In genomic region chr13:59458908-59459579, GRCh38 we compare ENCODE assay signal across 9 cellular contexts.
DNase-seq lines count a peak whose midpoint lies in the region; ATAC-seq, FAIRE-seq and TF ChIP-seq lines count a peak whose summit lies in the region.
"Had no signal": no experiment of that assay in that cellular context is flagged by ENCODE, and none has a peak within 500 bp of the region (broad histone marks: within the 10 kb centered on the region; RNA-seq: fewer than 3 reads in every experiment).

No MANE protein-coding gene starts in this region.

- H3K36me3 ChIP-seq in mesenchymal stem cell (ENCODE audit: control insufficient read depth in 1 of 2, insufficient read depth in 2 of 2, low read depth in 1 of 2, low read length in 2 of 2) = no peaks in the 10 kb centered on the region

- H2BK5ac ChIP-seq in mesenchymal stem cell (ENCODE audit: low read depth, low read length, poor library complexity, severe bottlenecking) = no peak overlapping the region

- peak overlapping the region; percentile 37 for H4K91ac ChIP-seq in mesenchymal stem cell (ENCODE audit: low read length)

- no peaks in the 10 kb centered on the region for H3K27me3 ChIP-seq in mesenchymal stem cell (ENCODE audit: control insufficient read depth in 1 of 2, insufficient read depth in 1 of 2, low read length in 2 of 2)

- H3K23ac ChIP-seq in mesenchymal stem cell (ENCODE audit: low read length in 2 of 2) = no peak overlapping the region

- H3K79me1 ChIP-seq in mesenchymal stem cell (replicated peaks; ENCODE audit: low read length, poor library complexity, severe bottlenecking) = no peaks in the 10 kb centered on the region

- no peak overlapping the region for H2BK12ac ChIP-seq in mesenchymal stem cell (ENCODE audit: low read length in 2 of 2)

- no peak overlapping the region for H3K9ac ChIP-seq in mesenchymal stem cell (ENCODE audit: low read length)

- DNase-seq in AG10803 (ENCODE audit: low read depth) = peak; percentile 33
- DNase-seq in NCI-H146 (lab: John Stamatoyannopoulos, UW) = peak; percentile 85
- DNase-seq in cardiac fibroblast (ENCODE audit: low read depth in 2 of 2) = peak; percentile 86 to 87
- DNase-seq in mesenchymal stem cell = peak; percentile 18
- no peak for DNase-seq in RCC 7860 (ENCODE audit: low spot score)
- no peak for DNase-seq in 8988T
- DNase-seq: NCI-H2227 treated with DMSO at 0.1 percent for 48 hours had no signal

- no peak overlapping the region for H3K14ac ChIP-seq in mesenchymal stem cell (ENCODE audit: low read length in 2 of 2)

- no peak overlapping the region for H3K4ac ChIP-seq in mesenchymal stem cell (ENCODE audit: low read depth in 1 of 2, low read length in 2 of 2)

- peak overlapping the region in 1 of 2 experiments; percentile 81 for H3K18ac ChIP-seq in mesenchymal stem cell (ENCODE audit: low read depth in 1 of 2, low read length in 2 of 2)

- H4K8ac ChIP-seq in mesenchymal stem cell (ENCODE audit: low read length) = peak overlapping the region; percentile 5

- no peak overlapping the region for H2AK5ac ChIP-seq in mesenchymal stem cell (ENCODE audit: low read length, severe bottlenecking)

- 59% methylated on average over 8 of the region's 9 CpGs for WGBS in mesenchymal stem cell

- peaks cover 2% of the 10 kb centered on the region for H3K4me1 ChIP-seq in mesenchymal stem cell (ENCODE audit: control insufficient read depth, insufficient read depth, low read depth, low read length)

- no peak for FAIRE-seq in RCC 7860 (lab: Jason Lieb, UNC)

- ATAC-seq in GM18520 (IDR thresholded peaks at IDR 0.05; ENCODE audit: unreplicated experiment) (no peak), GM21381 (IDR thresholded peaks at IDR 0.05; ENCODE audit: unreplicated experiment) (no peak)

- H3K4me3 ChIP-seq in AG10803 (ENCODE audit: low read length) (no peak overlapping the region), cardiac fibroblast (replicated peaks in 1 of 2; ENCODE audit: low read depth in 2 of 2, low read length in 2 of 2) (no peak overlapping the region), mesenchymal stem cell (ENCODE audit: insufficient read depth in 1 of 2, low read depth in 1 of 2, low read length in 2 of 2) (no peak overlapping the region)

- H3K9me3 ChIP-seq in mesenchymal stem cell (ENCODE audit: control insufficient read depth, low read length) = no peaks in the 10 kb centered on the region

- no peak overlapping the region for H2BK120ac ChIP-seq in mesenchymal stem cell (ENCODE audit: low read depth, low read length)

- H3K27ac ChIP-seq in mesenchymal stem cell (ENCODE audit: low read length, poor library complexity, severe bottlenecking) = no peak overlapping the region

- H3K4me2 ChIP-seq in mesenchymal stem cell (ENCODE audit: low read length, poor library complexity, severe bottlenecking) = no peak overlapping the region

- TF ChIP-seq CTCF in AG10803 (conservative IDR thresholded peaks at IDR 0.05; ENCODE audit: low read length) (no peak), cardiac fibroblast (IDR thresholded peaks at IDR 0.05; ENCODE audit: low read depth, low read length) (no peak)

- no peak overlapping the region for H2BK15ac ChIP-seq in mesenchymal stem cell (ENCODE audit: low read depth, poor library complexity, severe bottlenecking)

- H2AFZ ChIP-seq in mesenchymal stem cell (ENCODE audit: low read depth, low read length) = no peak overlapping the region

Comparison
In these comparisons a context has a peak if more than half of its experiments do, and no peak if none do; other contexts are left out.
1. DNase-seq: peak in AG10803 (single experiment), NCI-H146 (single experiment), cardiac fibroblast (2 of 2) and mesenchymal stem cell (single experiment); none in RCC 7860 (single experiment) and 8988T (single experiment).